In the genomic region with DNA sequence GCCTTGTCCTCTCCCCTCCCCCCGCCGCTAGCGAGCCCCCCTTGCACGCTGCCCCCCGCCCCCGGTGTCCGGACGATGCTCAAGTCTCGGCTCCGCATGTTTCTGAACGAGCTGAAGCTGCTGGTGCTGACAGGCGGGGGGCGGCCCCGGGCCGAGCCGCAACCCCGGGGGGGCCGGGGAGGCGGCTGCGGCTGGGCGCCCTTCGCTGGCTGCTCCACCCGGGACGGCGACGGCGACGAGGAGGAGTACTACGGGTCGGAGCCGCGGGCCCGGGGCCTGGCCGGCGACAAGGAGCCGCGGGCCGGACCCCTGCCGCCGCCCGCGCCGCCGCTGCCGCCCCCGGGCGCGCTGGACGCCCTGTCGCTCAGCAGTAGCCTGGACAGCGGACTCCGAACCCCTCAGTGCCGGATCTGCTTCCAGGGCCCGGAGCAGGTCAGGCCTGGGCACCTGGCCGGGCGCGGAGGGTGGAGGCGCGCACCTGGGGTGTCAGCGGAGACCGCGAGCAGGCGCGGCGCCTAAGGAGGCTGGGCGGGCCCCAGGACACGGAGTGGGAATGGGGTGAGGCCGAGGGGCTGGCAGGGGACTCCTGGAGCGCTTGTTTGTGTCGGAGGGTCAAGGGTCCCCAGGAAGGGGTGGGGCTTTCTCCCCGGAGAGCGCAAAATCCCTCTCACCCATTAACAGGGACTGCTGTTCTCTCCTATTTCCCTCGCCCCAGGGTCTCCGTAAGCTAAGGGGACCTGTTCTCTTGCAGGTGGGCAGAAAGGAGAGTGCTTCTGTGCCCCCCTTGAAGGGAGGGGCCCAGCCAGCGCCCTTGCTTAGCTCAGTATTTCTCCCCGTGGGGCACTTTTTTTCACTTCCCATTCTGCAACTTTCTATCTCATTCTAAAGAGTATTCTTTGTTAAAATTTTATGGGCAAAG, we compare ENCODE assay signal across 1 cellular context.
TF ChIP-seq lines count a peak whose summit lies in the region.

No MANE protein-coding gene starts in this region.

TF ChIP-seq in SK-N-SH, 30 proteins besides CTCF, POLR2A, EP300 and RAD21 (continued from another document):
- TF ChIP-seq, protein P1, sequence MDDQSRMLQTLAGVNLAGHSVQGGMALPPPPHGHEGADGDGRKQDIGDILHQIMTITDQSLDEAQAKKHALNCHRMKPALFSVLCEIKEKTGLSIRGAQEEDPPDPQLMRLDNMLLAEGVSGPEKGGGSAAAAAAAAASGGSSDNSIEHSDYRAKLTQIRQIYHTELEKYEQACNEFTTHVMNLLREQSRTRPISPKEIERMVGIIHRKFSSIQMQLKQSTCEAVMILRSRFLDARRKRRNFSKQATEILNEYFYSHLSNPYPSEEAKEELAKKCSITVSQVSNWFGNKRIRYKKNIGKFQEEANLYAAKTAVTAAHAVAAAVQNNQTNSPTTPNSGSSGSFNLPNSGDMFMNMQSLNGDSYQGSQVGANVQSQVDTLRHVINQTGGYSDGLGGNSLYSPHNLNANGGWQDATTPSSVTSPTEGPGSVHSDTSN (IDR thresholded peaks at IDR 0.05), result no peak
- TF ChIP-seq, protein P2, sequence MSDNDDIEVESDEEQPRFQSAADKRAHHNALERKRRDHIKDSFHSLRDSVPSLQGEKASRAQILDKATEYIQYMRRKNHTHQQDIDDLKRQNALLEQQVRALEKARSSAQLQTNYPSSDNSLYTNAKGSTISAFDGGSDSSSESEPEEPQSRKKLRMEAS (IDR thresholded peaks at IDR 0.05; ENCODE audit: low read depth), result no peak
- TF ChIP-seq MXI1 (IDR thresholded peaks at IDR 0.05; ENCODE audit: low read depth, low read length), result no peak
- TF ChIP-seq, protein P3, sequence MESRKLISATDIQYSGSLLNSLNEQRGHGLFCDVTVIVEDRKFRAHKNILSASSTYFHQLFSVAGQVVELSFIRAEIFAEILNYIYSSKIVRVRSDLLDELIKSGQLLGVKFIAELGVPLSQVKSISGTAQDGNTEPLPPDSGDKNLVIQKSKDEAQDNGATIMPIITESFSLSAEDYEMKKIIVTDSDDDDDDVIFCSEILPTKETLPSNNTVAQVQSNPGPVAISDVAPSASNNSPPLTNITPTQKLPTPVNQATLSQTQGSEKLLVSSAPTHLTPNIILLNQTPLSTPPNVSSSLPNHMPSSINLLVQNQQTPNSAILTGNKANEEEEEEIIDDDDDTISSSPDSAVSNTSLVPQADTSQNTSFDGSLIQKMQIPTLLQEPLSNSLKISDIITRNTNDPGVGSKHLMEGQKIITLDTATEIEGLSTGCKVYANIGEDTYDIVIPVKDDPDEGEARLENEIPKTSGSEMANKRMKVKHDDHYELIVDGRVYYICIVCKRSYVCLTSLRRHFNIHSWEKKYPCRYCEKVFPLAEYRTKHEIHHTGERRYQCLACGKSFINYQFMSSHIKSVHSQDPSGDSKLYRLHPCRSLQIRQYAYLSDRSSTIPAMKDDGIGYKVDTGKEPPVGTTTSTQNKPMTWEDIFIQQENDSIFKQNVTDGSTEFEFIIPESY (IDR thresholded peaks at IDR 0.05; ENCODE audit: borderline replicate concordance, low read depth), result no peak
- TF ChIP-seq YY1 (IDR thresholded peaks at IDR 0.05; ENCODE audit: low read depth), result no peak
- no peak for TF ChIP-seq GATA2 (CRISPR knock-in tag; IDR thresholded peaks at IDR 0.05)
- TF ChIP-seq, protein P4, sequence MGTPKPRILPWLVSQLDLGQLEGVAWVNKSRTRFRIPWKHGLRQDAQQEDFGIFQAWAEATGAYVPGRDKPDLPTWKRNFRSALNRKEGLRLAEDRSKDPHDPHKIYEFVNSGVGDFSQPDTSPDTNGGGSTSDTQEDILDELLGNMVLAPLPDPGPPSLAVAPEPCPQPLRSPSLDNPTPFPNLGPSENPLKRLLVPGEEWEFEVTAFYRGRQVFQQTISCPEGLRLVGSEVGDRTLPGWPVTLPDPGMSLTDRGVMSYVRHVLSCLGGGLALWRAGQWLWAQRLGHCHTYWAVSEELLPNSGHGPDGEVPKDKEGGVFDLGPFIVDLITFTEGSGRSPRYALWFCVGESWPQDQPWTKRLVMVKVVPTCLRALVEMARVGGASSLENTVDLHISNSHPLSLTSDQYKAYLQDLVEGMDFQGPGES (IDR thresholded peaks at IDR 0.05; ENCODE audit: low read depth, low read length), result no peak
- TF ChIP-seq GABPA (IDR thresholded peaks at IDR 0.05; ENCODE audit: low read depth), result no peak
- TF ChIP-seq ELF1 (IDR thresholded peaks at IDR 0.05), result no peak
